Comparison of ENCODE assay signal across 19 cellular contexts in genomic region chr3:191100516-191100915, GRCh38.
A peak's percentile ranks its signal among the peaks of the same experiment; 100 is the strongest.
DNase-seq lines count a peak whose midpoint lies in the region; ATAC-seq, FAIRE-seq and TF ChIP-seq lines count a peak whose summit lies in the region.
"Had no signal": no experiment of that assay in that cellular context is flagged by ENCODE, and none has a peak within 500 bp of the region (broad histone marks: within the 10 kb centered on the region; RNA-seq: fewer than 3 reads in every experiment).

No MANE protein-coding gene starts in this region.

- WGBS in mammary epithelial cell (ENCODE audit: low coverage, missing lambda C conversion rate), result 7% methylated on average over 4 of the region's 4 CpGs
- WGBS in esophagus muscularis mucosa, result 77% methylated on average over 4 of the region's 4 CpGs

- DNase-seq in MCF 10A (ENCODE audit: unreplicated experiment) (peak; percentile 14), breast epithelium (ENCODE audit: low spot score in 2 of 2) (no peak), mammary epithelial cell (peak; percentile 71), fibroblast of peridontal ligament (ENCODE audit: extremely low read depth) (peak; percentile 25), esophagus muscularis mucosa (ENCODE audit: extremely low spot score) (no peak), H54 (ENCODE audit: insufficient read length, low spot score) (no peak), frontal cortex (ENCODE audit: low spot score in 2 of 2) (no peak)
- DNase-seq: AML-193; Caco-2; CD4-positive, alpha-beta T cell had no signal

- peak overlapping the region; percentile 76 for H2AFZ ChIP-seq in mammary epithelial cell (ENCODE audit: low read depth, low read length)

- H4K20me1 ChIP-seq in mammary epithelial cell (ENCODE audit: insufficient read depth, low read length), result no peaks in the 10 kb centered on the region

- H3K36me3 Mint-ChIP-seq in MCF 10A (ENCODE audit: insufficient read depth, unreplicated experiment), result no peaks in the 10 kb centered on the region

- CTCF ChIA-PET in MCF 10A (lab: Yijun Ruan, JAX), result no interaction called here
- CTCF ChIA-PET in mammary epithelial cell (lab: Charles Lee; ENCODE audit: low non-redundant PET), result no interaction called here

- H3K4me1 ChIP-seq in breast epithelium (no peaks in the 10 kb centered on the region), mammary epithelial cell (ENCODE audit: insufficient read depth, low read length) (peaks cover 11% of the 10 kb centered on the region), esophagus muscularis mucosa (no peaks in the 10 kb centered on the region)
- H3K4me1 ChIP-seq: A549, Caco-2, HAP-1 had no signal

- H3K36me3 ChIP-seq in breast epithelium (no peaks in the 10 kb centered on the region), mammary epithelial cell (ENCODE audit: insufficient read depth, low read length) (no peaks in the 10 kb centered on the region), esophagus muscularis mucosa (no peaks in the 10 kb centered on the region)
- H3K36me3 ChIP-seq: HAP-1 had no signal

- in situ Hi-C loops in mammary epithelial cell (cut with MboI; ENCODE audit: low sequenced_read_pairs in 2 of 2), result no loop called here

- H3K4me3 Mint-ChIP-seq in MCF 10A (ENCODE audit: unreplicated experiment), result no peak overlapping the region
- H3K4me3 Mint-ChIP-seq: CD4-positive, alpha-beta T cell had no signal

- H3K79me2 ChIP-seq in mammary epithelial cell (ENCODE audit: insufficient read depth, low read length), result no peaks in the 10 kb centered on the region

- TF ChIP-seq CTCF in MCF 10A (IDR thresholded peaks at IDR 0.05; ENCODE audit: unreplicated experiment), result no peak
- no peak for TF ChIP-seq CTCF in breast epithelium (IDR thresholded peaks at IDR 0.05)
- no peak for TF ChIP-seq CTCF in mammary epithelial cell (conservative IDR thresholded peaks at IDR 0.05 in 1 of 2, IDR thresholded peaks at IDR 0.05 in 1 of 2; ENCODE audit: extremely low read depth in 1 of 2, insufficient read depth in 1 of 2, low read depth in 1 of 2, low read length in 2 of 2)
- no peak for TF ChIP-seq CTCF in esophagus muscularis mucosa (IDR thresholded peaks at IDR 0.05)

- H3K9ac ChIP-seq in mammary epithelial cell (ENCODE audit: insufficient read depth, low read length), result no peak overlapping the region

- no peak for ATAC-seq in GM21825 (IDR thresholded peaks at IDR 0.05; ENCODE audit: unreplicated experiment)
- ATAC-seq: A549 had no signal

- dilution Hi-C loops in mammary epithelial cell (cut with HindIII; ENCODE audit: low sequenced_read_pairs), result no loop called here

- no peak for TF ChIP-seq EP300 in esophagus muscularis mucosa (IDR thresholded peaks at IDR 0.05)

- no peaks in the 10 kb centered on the region for H3K27me3 Mint-ChIP-seq in MCF 10A (ENCODE audit: insufficient read depth, unreplicated experiment)
- H3K27me3 Mint-ChIP-seq: CD4-positive, alpha-beta T cell had no signal

- H3K4me2 ChIP-seq in mammary epithelial cell (ENCODE audit: insufficient read depth, low read depth, low read length), result peak overlapping the region; percentile 87
- H3K4me2 ChIP-seq: A549 had no signal

- H3K9me3 ChIP-seq in breast epithelium (no peaks in the 10 kb centered on the region), mammary epithelial cell (replicated peaks; ENCODE audit: insufficient read depth, low read length) (no peaks in the 10 kb centered on the region), esophagus muscularis mucosa (no peaks in the 10 kb centered on the region)
- H3K9me3 ChIP-seq: A549, Caco-2, HAP-1 had no signal

- intact Hi-C loops in MCF 10A (cut with micrococcal nuclease) (no loop called here), breast epithelium (cut with DNase I; ENCODE audit: low total_unique reads) (no loop called here), mammary epithelial cell (cut with micrococcal nuclease) (no loop called here), esophagus muscularis mucosa (cut with DNase I) (no loop called here)

- no peak overlapping the region for H3K27ac ChIP-seq in breast epithelium
- no peak overlapping the region for H3K27ac ChIP-seq in mammary epithelial cell (ENCODE audit: insufficient read depth, low read depth, low read length)
- no peak overlapping the region for H3K27ac ChIP-seq in esophagus muscularis mucosa (replicated peaks in 1 of 4)
- H3K27ac ChIP-seq: 22Rv1, A549, C4-2B, HL-60 had no signal

- no peaks in the 10 kb centered on the region for H3K4me1 Mint-ChIP-seq in MCF 10A (ENCODE audit: insufficient read depth, unreplicated experiment)

- H3K4me3 ChIP-seq in breast epithelium (no peak overlapping the region), mammary epithelial cell (replicated peaks in 1 of 3; ENCODE audit: insufficient read depth in 1 of 3, low read depth in 2 of 3, low read length in 3 of 3) (peak overlapping the region in 1 of 3 experiments; percentile 11), esophagus muscularis mucosa (no peak overlapping the region)
- H3K4me3 ChIP-seq: A549, HAP-1 had no signal

- POLR2A ChIA-PET in MCF 10A (lab: Yijun Ruan, JAX), result interaction anchor here (0.6 kb wide), 2 partner anchors 88 to 325 kb away, joined by 3 read pairs; no protein-coding TSS in a partner anchor

- H3K27me3 ChIP-seq in breast epithelium, result no peaks in the 10 kb centered on the region
- no peaks in the 10 kb centered on the region for H3K27me3 ChIP-seq in mammary epithelial cell (ENCODE audit: insufficient read depth, low read length)
- H3K27me3 ChIP-seq in esophagus muscularis mucosa, result no peaks in the 10 kb centered on the region

- TF ChIP-seq POLR2A in breast epithelium (IDR thresholded peaks at IDR 0.05) (no peak), esophagus muscularis mucosa (IDR thresholded peaks at IDR 0.05; ENCODE audit: low read depth) (no peak), H54 (IDR thresholded peaks at IDR 0.05; ENCODE audit: low read depth, low read length) (no peak)

- peak overlapping the region; percentile 39 for H3K27ac Mint-ChIP-seq in MCF 10A (ENCODE audit: low read depth, unreplicated experiment)
- H3K27ac Mint-ChIP-seq: CD4-positive, alpha-beta T cell had no signal

- BruUV-seq in MCF 10A (replicated peaks; lab: Mats Ljungman, UMichigan), result no TSS peak
- no TSS peak for BruUV-seq in mammary epithelial cell (replicated peaks; lab: Mats Ljungman, UMichigan)

- FAIRE-seq in H54 (lab: Jason Lieb, UNC) (no peak), frontal cortex (lab: Jason Lieb, UNC) (no peak)
- FAIRE-seq: A549, D721Med, GM12891, H1 had no signal

- no peaks in the 10 kb centered on the region for H3K9me3 Mint-ChIP-seq in MCF 10A (ENCODE audit: unreplicated experiment)
- H3K9me3 Mint-ChIP-seq: CD4-positive, alpha-beta T cell had no signal

Comparison
In these comparisons a context has a peak if more than half of its experiments do, and no peak if none do; other contexts are left out.
1. DNase-seq: peak in MCF 10A (single experiment), mammary epithelial cell (single experiment) and fibroblast of peridontal ligament (single experiment); none in breast epithelium (0 of 2), esophagus muscularis mucosa (single experiment), H54 (single experiment) and frontal cortex (0 of 2).